In genomic region chr2:69943000-69943840, GRCh38 we compare ENCODE assay signal across 1 cellular context.
TF ChIP-seq lines count a peak whose summit lies in the region.

No MANE protein-coding gene starts in this region.

TF ChIP-seq in K562, 482 proteins besides CTCF, POLR2A, EP300 and RAD21:
- TF ChIP-seq TSHZ1 (CRISPR knock-in tag; IDR thresholded peaks at IDR 0.05) (no peak), POLR2AphosphoS2 (IDR thresholded peaks at IDR 0.05; ENCODE audit: low read length) (no peak), CEBPB (tag; IDR thresholded peaks at IDR 0.05) (peak; percentile 70), CBX3 (IDR thresholded peaks at IDR 0.05; ENCODE audit: borderline replicate concordance in 1 of 2, low read length in 2 of 2) (no peak), CLOCK (CRISPR knock-in tag; IDR thresholded peaks at IDR 0.05; ENCODE audit: borderline replicate concordance) (no peak), ZNF699 (CRISPR knock-in tag; IDR thresholded peaks at IDR 0.05; ENCODE audit: insufficient replicate concordance) (no peak), CEBPG (CRISPR knock-in tag; IDR thresholded peaks at IDR 0.05) (0 out of 2 replicates have a peak, but pooled peaks have one; percentile 36), CEBPG (tag; conservative IDR thresholded peaks at IDR 0.05 in 1 of 2, IDR thresholded peaks at IDR 0.05 in 1 of 2) (peak in 1 of 2 experiments; percentile 64; a peak in 1 of 4 replicates), RNF2 (IDR thresholded peaks at IDR 0.05) (no peak), NCOA1 (IDR thresholded peaks at IDR 0.05; ENCODE audit: low read depth) (no peak), AFF4 (CRISPR knock-in tag; IDR thresholded peaks at IDR 0.05) (no peak), BHLHE40 (IDR thresholded peaks at IDR 0.05; ENCODE audit: low read length) (no peak), MITF (IDR thresholded peaks at IDR 0.05) (no peak), RBM17 (IDR thresholded peaks at IDR 0.05; ENCODE audit: borderline replicate concordance, low read depth, low read length) (no peak), HNRNPL (IDR thresholded peaks at IDR 0.05; ENCODE audit: low read depth, low read length) (no peak)
